In genomic region chr14:34722723-34723545, GRCh38 we compare ENCODE assay signal across 9 cellular contexts. TPM values are rescaled to one million over a fixed set of nuclear protein-coding genes. Genes with fewer than 3 reads are reported as not detected.
DNase-seq lines count a peak whose midpoint lies in the region; FAIRE-seq and TF ChIP-seq lines count a peak whose summit lies in the region.
"Had no signal": no experiment of that assay in that cellular context is flagged by ENCODE, and none has a peak within 500 bp of the region (broad histone marks: within the 10 kb centered on the region; RNA-seq: fewer than 3 reads in every experiment).

No MANE protein-coding gene starts in this region.

- H3K36me3 Mint-ChIP-seq in brain = no peaks in the 10 kb centered on the region
- H3K36me3 Mint-ChIP-seq: activated naive CD4-positive, alpha-beta T cell treated with anti-CD3 and anti-CD28 coated beads, Interleukin-2, amount 50 U/mL, for 24 hours had no signal

- H3K4me3 Mint-ChIP-seq in brain = peak overlapping the region in 3 of 5 experiments; percentile 9 to 38 (median 27)
- H3K4me3 Mint-ChIP-seq: activated naive CD4-positive, alpha-beta T cell treated with anti-CD3 and anti-CD28 coated beads, Interleukin-2, amount 50 U/mL, for 24 hours had no signal

- H3K4me1 Mint-ChIP-seq in brain = peaks cover 9% of the 10 kb centered on the region

- no peaks in the 10 kb centered on the region for H3K9me3 Mint-ChIP-seq in brain
- H3K9me3 Mint-ChIP-seq: activated naive CD4-positive, alpha-beta T cell treated with anti-CD3 and anti-CD28 coated beads, Interleukin-2, amount 50 U/mL, for 24 hours had no signal

- H3K9me3 ChIP-seq in SK-N-MC (ENCODE audit: low read depth, low read length) (no peaks in the 10 kb centered on the region), iPS DF 6.9 (ENCODE audit: control insufficient read depth, insufficient read depth, low read length) (no peaks in the 10 kb centered on the region), small intestine (ENCODE audit: control insufficient read depth, low read depth) (no peaks in the 10 kb centered on the region)

- FAIRE-seq in small intestine (lab: Jason Lieb, UNC) = no peak

- H3K4me3 ChIP-seq in SK-N-MC = peak overlapping the region; percentile 56
- no peak overlapping the region for H3K4me3 ChIP-seq in iPS DF 6.9 (ENCODE audit: low read length)
- no peak overlapping the region for H3K4me3 ChIP-seq in small intestine (ENCODE audit: low read depth in 1 of 2, low read length in 2 of 2)

- no peaks in the 10 kb centered on the region for H3K4me1 ChIP-seq in iPS DF 6.9 (ENCODE audit: control insufficient read depth, insufficient read depth, low read length)
- H3K4me1 ChIP-seq in small intestine (ENCODE audit: control insufficient read depth in 2 of 2, insufficient read depth in 1 of 2, low read depth in 1 of 2, low read length in 1 of 2) = no peaks in the 10 kb centered on the region

- peak overlapping the region; percentile 64 for H3K9ac ChIP-seq in SK-N-MC (ENCODE audit: insufficient read length)

- WGBS in iPS DF 6.9 (ENCODE audit: insufficient coverage, insufficient read length) = no CpG with 5 or more reads among the region's 10 CpGs
- 8 to 13% (median 13%) methylated on average over 10 of the region's 10 CpGs for WGBS in small intestine, 3 donors

- no peaks in the 10 kb centered on the region for H3K27me3 Mint-ChIP-seq in brain
- H3K27me3 Mint-ChIP-seq: activated naive CD4-positive, alpha-beta T cell treated with anti-CD3 and anti-CD28 coated beads, Interleukin-2, amount 50 U/mL, for 24 hours had no signal

- H3K36me3 ChIP-seq in SK-N-MC (ENCODE audit: insufficient read depth, low read length) (no peaks in the 10 kb centered on the region), iPS DF 6.9 (ENCODE audit: control insufficient read depth, insufficient read depth, low read length) (no peaks in the 10 kb centered on the region), small intestine (ENCODE audit: control insufficient read depth in 2 of 2, insufficient read depth in 2 of 2, low read length in 2 of 2) (no peaks in the 10 kb centered on the region)

- H3K27ac ChIP-seq in SK-N-MC = peak overlapping the region; percentile 64; the same call in 1 of the 2 replicates
- H3K27ac ChIP-seq in iPS DF 6.9 (ENCODE audit: low read length) = no peak overlapping the region
- H3K27ac ChIP-seq in small intestine (ENCODE audit: low read depth in 1 of 2, low read length in 1 of 2) = no peak overlapping the region

- H3K27me3 ChIP-seq in iPS DF 6.9 (ENCODE audit: control insufficient read depth, insufficient read depth, low read length) (no peaks in the 10 kb centered on the region), small intestine (ENCODE audit: control insufficient read depth in 2 of 2, insufficient read depth in 2 of 2, low read length in 2 of 2) (no peaks in the 10 kb centered on the region)

- peak; percentile 81 to 84 for TF ChIP-seq CTCF in brain (conservative IDR thresholded peaks at IDR 0.05)

- H3K27ac Mint-ChIP-seq in brain = peak overlapping the region in 1 of 5 experiments; percentile 4
- H3K27ac Mint-ChIP-seq: activated naive CD4-positive, alpha-beta T cell treated with anti-CD3 and anti-CD28 coated beads, Interleukin-2, amount 50 U/mL, for 24 hours had no signal

- peak; percentile 1 for DNase-seq in GDM1 (lab: John Stamatoyannopoulos, UW)
- peak; percentile 66 for DNase-seq in M059J (ENCODE audit: low read depth)
- peak; percentile 47 for DNase-seq in SK-N-MC (ENCODE audit: low read depth, low spot score)
- DNase-seq in iPS DF 6.9 (ENCODE audit: low read depth, low spot score) = peak; percentile 22
- DNase-seq in small intestine = peak; percentile 44
- no peak for DNase-seq in NCI-H128 (lab: John Stamatoyannopoulos, UW; ENCODE audit: unreplicated experiment)
- no peak for DNase-seq in ureter (ENCODE audit: low spot score)

RNA-seq across cellular contexts. Expression of gene CFL2, which starts 8.5 kb away (rescaled TPM):
- total RNA-seq in M059J (2014; rRNA removed; shearing (Covaris generic)) = 124 and 164 TPM in 2 replicates
- polyA plus RNA-seq in brain (ENCODE audit: insufficient read depth, low read depth, low replicate concordance) (79.6 TPM), small intestine (10 to 100 TPM in 1 of 3 donors, 1 to 10 TPM in 2; 1.6 to 12.4 (median 9.7) TPM)
- 56.7 TPM for total RNA-seq in ureter

Comparison
In these comparisons a context has a peak if more than half of its experiments do, and no peak if none do; other contexts are left out.
1. DNase-seq: peak in GDM1 (single experiment), M059J (single experiment), SK-N-MC (single experiment), iPS DF 6.9 (single experiment) and small intestine (single experiment); none in NCI-H128 (single experiment) and ureter (single experiment).